Comparison of ENCODE assay signal across 23 cellular contexts in genomic region chr10:74347522-74347921, GRCh38.
DNase-seq lines count a peak whose midpoint lies in the region; ATAC-seq and TF ChIP-seq lines count a peak whose summit lies in the region.
"Had no signal": no experiment of that assay in that cellular context is flagged by ENCODE, and none has a peak within 500 bp of the region (broad histone marks: within the 10 kb centered on the region; RNA-seq: fewer than 3 reads in every experiment).

No MANE protein-coding gene starts in this region.

- no peak overlapping the region for H3K4me2 ChIP-seq in GM23338
- H3K4me2 ChIP-seq: BLaER1 had no signal

- H3K79me2 ChIP-seq in GM23338 (replicated peaks; ENCODE audit: insufficient read depth) = no peaks in the 10 kb centered on the region

- peaks cover 9% of the 10 kb centered on the region; the same call in 2 of the 3 replicates for H3K9me3 Mint-ChIP-seq in GM23338
- H3K9me3 Mint-ChIP-seq in nephron progenitor cell = peaks cover 43% of the 10 kb centered on the region

- no peak overlapping the region for H2AFZ ChIP-seq in GM23338

- H3K4me1 Mint-ChIP-seq in GM23338 (peaks cover 4% of the 10 kb centered on the region; the same call in 2 of the 3 replicates), nephron progenitor cell (no peaks in the 10 kb centered on the region)
- H3K4me1 Mint-ChIP-seq: CD8-positive, alpha-beta memory T cell had no signal

- H3K4me3 Mint-ChIP-seq in GM23338 (no peak overlapping the region), nephron progenitor cell (no peak overlapping the region)
- H3K4me3 Mint-ChIP-seq: CD14-positive monocyte; CD4-positive, alpha-beta memory T cell; CD4-positive, CD25-positive, alpha-beta regulatory T cell; CD8-positive, alpha-beta memory T cell had no signal

- no peak for TF ChIP-seq CTCF in GM23338 (conservative IDR thresholded peaks at IDR 0.05; ENCODE audit: low read depth in 2 of 2)
- TF ChIP-seq CTCF in nephron progenitor cell (IDR thresholded peaks at IDR 0.05) = no peak

- H3K9me2 ChIP-seq in GM23338 (ENCODE audit: insufficient read depth) = no peaks in the 10 kb centered on the region

- H3K27ac Mint-ChIP-seq in GM23338 (no peak overlapping the region; the same call in 1 of the 2 replicates), nephron progenitor cell (peak overlapping the region; percentile 64)
- H3K27ac Mint-ChIP-seq: CD4-positive, CD25-positive, alpha-beta regulatory T cell; CD8-positive, alpha-beta memory T cell had no signal

- no peaks in the 10 kb centered on the region for H3K27me3 ChIP-seq in GM23338 (ENCODE audit: insufficient read depth)
- H3K27me3 ChIP-seq: BE2C, BLaER1 had no signal

- peaks cover 14% of the 10 kb centered on the region for H3K36me3 Mint-ChIP-seq in GM23338 (ENCODE audit: low read depth)
- peaks cover 49% of the 10 kb centered on the region for H3K36me3 Mint-ChIP-seq in nephron progenitor cell (ENCODE audit: low read depth)

- DNase-seq in GM23338 (ENCODE audit: low spot score) (peak; percentile 2), left kidney (ENCODE audit: low read depth, low spot score) (peak; percentile 7), nephron progenitor cell (no peak), NCI-H774 (lab: John Stamatoyannopoulos, UW) (no peak), RPMI8226 (no peak)
- DNase-seq: 8988T; ACHN; BE2C; C1 segment of cervical spinal cord; CD4-positive, alpha-beta memory T cell; CD4-positive, CD25-positive, alpha-beta regulatory T cell; CD8-positive, alpha-beta memory T cell; COR-L47; DMS 273 treated with DMSO at 0.1 percent for 48 hours; DMS153; DMS53; DMS79; DND-41; EL; GDM1 had no signal

- no peaks in the 10 kb centered on the region for H4K20me1 ChIP-seq in GM23338 (replicated peaks; ENCODE audit: insufficient read depth)
- H4K20me1 ChIP-seq: BLaER1 had no signal

- H3F3A ChIP-seq in GM23338 (replicated peaks; ENCODE audit: low read depth) = no peaks in the 10 kb centered on the region

- ATAC-seq in GM23338 = no peak
- ATAC-seq: GM12878 had no signal

- no peaks in the 10 kb centered on the region for H3K36me3 ChIP-seq in GM23338 (ENCODE audit: insufficient read depth)
- H3K36me3 ChIP-seq: BE2C had no signal

- no peaks in the 10 kb centered on the region for H3K4me1 ChIP-seq in GM23338 (ENCODE audit: insufficient read depth)
- H3K4me1 ChIP-seq: BE2C, BLaER1 had no signal

- peaks cover 6% of the 10 kb centered on the region for H3K27me3 Mint-ChIP-seq in GM23338 (ENCODE audit: insufficient read depth, low read depth, poor library complexity)
- peaks cover 2% of the 10 kb centered on the region for H3K27me3 Mint-ChIP-seq in nephron progenitor cell (ENCODE audit: low read depth, poor library complexity)
- H3K27me3 Mint-ChIP-seq: CD4-positive, alpha-beta memory T cell; CD4-positive, CD25-positive, alpha-beta regulatory T cell; CD8-positive, alpha-beta memory T cell had no signal

- H3K27ac ChIP-seq in GM23338 (ENCODE audit: low read depth) = no peak overlapping the region
- H3K27ac ChIP-seq: BLaER1 had no signal

- no peak overlapping the region for H3K4me3 ChIP-seq in GM23338
- H3K4me3 ChIP-seq: BLaER1, GM12878 had no signal

TF ChIP-seq in GM23338, 12 proteins besides CTCF, POLR2A, EP300 and RAD21 (continues in another document):
- TF ChIP-seq EZH2 (IDR thresholded peaks at IDR 0.05; ENCODE audit: low read depth, unreplicated experiment) (no peak), CREB1 (CRISPR knock-in tag; IDR thresholded peaks at IDR 0.05; ENCODE audit: low read depth) (no peak), EZH2phosphoT487 (IDR thresholded peaks at IDR 0.05; ENCODE audit: unreplicated experiment) (no peak), NANOG (IDR thresholded peaks at IDR 0.05; ENCODE audit: borderline replicate concordance) (no peak), ZNF114 (CRISPR knock-in tag; IDR thresholded peaks at IDR 0.05) (no peak)
- TF ChIP-seq, protein P1, sequence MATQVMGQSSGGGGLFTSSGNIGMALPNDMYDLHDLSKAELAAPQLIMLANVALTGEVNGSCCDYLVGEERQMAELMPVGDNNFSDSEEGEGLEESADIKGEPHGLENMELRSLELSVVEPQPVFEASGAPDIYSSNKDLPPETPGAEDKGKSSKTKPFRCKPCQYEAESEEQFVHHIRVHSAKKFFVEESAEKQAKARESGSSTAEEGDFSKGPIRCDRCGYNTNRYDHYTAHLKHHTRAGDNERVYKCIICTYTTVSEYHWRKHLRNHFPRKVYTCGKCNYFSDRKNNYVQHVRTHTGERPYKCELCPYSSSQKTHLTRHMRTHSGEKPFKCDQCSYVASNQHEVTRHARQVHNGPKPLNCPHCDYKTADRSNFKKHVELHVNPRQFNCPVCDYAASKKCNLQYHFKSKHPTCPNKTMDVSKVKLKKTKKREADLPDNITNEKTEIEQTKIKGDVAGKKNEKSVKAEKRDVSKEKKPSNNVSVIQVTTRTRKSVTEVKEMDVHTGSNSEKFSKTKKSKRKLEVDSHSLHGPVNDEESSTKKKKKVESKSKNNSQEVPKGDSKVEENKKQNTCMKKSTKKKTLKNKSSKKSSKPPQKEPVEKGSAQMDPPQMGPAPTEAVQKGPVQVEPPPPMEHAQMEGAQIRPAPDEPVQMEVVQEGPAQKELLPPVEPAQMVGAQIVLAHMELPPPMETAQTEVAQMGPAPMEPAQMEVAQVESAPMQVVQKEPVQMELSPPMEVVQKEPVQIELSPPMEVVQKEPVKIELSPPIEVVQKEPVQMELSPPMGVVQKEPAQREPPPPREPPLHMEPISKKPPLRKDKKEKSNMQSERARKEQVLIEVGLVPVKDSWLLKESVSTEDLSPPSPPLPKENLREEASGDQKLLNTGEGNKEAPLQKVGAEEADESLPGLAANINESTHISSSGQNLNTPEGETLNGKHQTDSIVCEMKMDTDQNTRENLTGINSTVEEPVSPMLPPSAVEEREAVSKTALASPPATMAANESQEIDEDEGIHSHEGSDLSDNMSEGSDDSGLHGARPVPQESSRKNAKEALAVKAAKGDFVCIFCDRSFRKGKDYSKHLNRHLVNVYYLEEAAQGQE (IDR thresholded peaks at IDR 0.05; ENCODE audit: unreplicated experiment) = no peak
- TF ChIP-seq, protein P2, sequence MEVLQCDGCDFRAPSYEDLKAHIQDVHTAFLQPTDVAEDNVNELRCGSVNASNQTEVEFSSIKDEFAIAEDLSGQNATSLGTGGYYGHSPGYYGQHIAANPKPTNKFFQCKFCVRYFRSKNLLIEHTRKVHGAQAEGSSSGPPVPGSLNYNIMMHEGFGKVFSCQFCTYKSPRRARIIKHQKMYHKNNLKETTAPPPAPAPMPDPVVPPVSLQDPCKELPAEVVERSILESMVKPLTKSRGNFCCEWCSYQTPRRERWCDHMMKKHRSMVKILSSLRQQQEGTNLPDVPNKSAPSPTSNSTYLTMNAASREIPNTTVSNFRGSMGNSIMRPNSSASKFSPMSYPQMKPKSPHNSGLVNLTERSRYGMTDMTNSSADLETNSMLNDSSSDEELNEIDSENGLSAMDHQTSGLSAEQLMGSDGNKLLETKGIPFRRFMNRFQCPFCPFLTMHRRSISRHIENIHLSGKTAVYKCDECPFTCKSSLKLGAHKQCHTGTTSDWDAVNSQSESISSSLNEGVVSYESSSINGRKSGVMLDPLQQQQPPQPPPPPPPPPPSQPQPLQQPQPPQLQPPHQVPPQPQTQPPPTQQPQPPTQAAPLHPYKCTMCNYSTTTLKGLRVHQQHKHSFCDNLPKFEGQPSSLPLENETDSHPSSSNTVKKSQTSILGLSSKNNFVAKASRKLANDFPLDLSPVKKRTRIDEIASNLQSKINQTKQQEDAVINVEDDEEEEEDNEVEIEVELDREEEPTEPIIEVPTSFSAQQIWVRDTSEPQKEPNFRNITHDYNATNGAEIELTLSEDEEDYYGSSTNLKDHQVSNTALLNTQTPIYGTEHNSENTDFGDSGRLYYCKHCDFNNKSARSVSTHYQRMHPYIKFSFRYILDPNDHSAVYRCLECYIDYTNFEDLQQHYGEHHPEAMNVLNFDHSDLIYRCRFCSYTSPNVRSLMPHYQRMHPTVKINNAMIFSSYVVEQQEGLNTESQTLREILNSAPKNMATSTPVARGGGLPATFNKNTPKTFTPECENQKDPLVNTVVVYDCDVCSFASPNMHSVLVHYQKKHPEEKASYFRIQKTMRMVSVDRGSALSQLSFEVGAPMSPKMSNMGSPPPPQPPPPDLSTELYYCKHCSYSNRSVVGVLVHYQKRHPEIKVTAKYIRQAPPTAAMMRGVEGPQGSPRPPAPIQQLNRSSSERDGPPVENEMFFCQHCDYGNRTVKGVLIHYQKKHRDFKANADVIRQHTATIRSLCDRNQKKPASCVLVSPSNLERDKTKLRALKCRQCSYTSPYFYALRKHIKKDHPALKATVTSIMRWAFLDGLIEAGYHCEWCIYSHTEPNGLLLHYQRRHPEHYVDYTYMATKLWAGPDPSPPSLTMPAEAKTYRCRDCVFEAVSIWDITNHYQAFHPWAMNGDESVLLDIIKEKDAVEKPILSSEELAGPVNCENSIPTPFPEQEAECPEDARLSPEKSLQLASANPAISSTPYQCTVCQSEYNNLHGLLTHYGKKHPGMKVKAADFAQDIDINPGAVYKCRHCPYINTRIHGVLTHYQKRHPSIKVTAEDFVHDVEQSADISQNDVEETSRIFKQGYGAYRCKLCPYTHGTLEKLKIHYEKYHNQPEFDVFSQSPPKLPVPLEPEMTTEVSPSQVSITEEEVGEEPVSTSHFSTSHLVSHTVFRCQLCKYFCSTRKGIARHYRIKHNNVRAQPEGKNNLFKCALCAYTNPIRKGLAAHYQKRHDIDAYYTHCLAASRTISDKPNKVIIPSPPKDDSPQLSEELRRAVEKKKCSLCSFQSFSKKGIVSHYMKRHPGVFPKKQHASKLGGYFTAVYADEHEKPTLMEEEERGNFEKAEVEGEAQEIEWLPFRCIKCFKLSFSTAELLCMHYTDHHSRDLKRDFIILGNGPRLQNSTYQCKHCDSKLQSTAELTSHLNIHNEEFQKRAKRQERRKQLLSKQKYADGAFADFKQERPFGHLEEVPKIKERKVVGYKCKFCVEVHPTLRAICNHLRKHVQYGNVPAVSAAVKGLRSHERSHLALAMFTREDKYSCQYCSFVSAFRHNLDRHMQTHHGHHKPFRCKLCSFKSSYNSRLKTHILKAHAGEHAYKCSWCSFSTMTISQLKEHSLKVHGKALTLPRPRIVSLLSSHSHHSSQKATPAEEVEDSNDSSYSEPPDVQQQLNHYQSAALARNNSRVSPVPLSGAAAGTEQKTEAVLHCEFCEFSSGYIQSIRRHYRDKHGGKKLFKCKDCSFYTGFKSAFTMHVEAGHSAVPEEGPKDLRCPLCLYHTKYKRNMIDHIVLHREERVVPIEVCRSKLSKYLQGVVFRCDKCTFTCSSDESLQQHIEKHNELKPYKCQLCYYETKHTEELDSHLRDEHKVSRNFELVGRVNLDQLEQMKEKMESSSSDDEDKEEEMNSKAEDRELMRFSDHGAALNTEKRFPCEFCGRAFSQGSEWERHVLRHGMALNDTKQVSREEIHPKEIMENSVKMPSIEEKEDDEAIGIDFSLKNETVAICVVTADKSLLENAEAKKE (CRISPR knock-in tag; IDR thresholded peaks at IDR 0.05) = no peak

Comparison
In these comparisons a context has a peak if more than half of its experiments do, and no peak if none do; other contexts are left out.
1. DNase-seq: peak in GM23338 (single experiment) and left kidney (single experiment); none in nephron progenitor cell (single experiment), NCI-H774 (single experiment) and RPMI8226 (single experiment).